Comparison of ENCODE assay signal across 27 cellular contexts in genomic region chr21:43886565-43886964, GRCh38.
"Had no signal": no experiment of that assay in that cellular context is flagged by ENCODE, and none has a peak within 500 bp of the region (broad histone marks: within the 10 kb centered on the region; RNA-seq: fewer than 3 reads in every experiment).

No MANE protein-coding gene starts in this region.

- H3K36me3 Mint-ChIP-seq: naive B cell had no signal

- H3K4me3 Mint-ChIP-seq: dendritic cell treated with granulocyte-macrophage colony-stimulating factor and Interleukin-4, amounts not matched to agents 40 ng/mL and 50 ng/mL, for 4 days; effector memory CD8-positive, alpha-beta T cell; endodermal cell; mesothelial cell of epicardium; naive B cell had no signal

- H3K36me3 ChIP-seq: colonic mucosa, gastrocnemius medialis had no signal

- DNase-seq: colonic mucosa; cortex of kidney; effector CD8-positive, alpha-beta T cell; effector memory CD8-positive, alpha-beta T cell; endodermal cell; erythroblast; esophagus squamous epithelium; foreskin fibroblast; foreskin melanocyte; gastrocnemius medialis; glutamatergic neuron; heart right ventricle; hippocampal formation; left cardiac atrium; left ventricle myocardium superior; lower lobe of right lung; mesenchymal stem cell; naive B cell had no signal

- ATAC-seq: effector memory CD8-positive, alpha-beta T cell; esophagus mucosa; gastrocnemius medialis; heart right ventricle; left cardiac atrium; left lung; left ventricle myocardium superior; lower lobe of right lung; mucosa of descending colon had no signal

- H3K27me3 Mint-ChIP-seq: dendritic cell treated with granulocyte-macrophage colony-stimulating factor and Interleukin-4, amounts not matched to agents 40 ng/mL and 50 ng/mL, for 4 days; effector memory CD8-positive, alpha-beta T cell; naive B cell had no signal

- H3K27ac Mint-ChIP-seq: dendritic cell treated with granulocyte-macrophage colony-stimulating factor and Interleukin-4, amounts not matched to agents 40 ng/mL and 50 ng/mL, for 4 days; endodermal cell; mesothelial cell of epicardium; naive B cell had no signal

- H3K27ac ChIP-seq: colonic mucosa, epithelial cell of prostate, esophagus squamous epithelium, gastrocnemius medialis, left lung, lower lobe of right lung had no signal

- H3K4me3 ChIP-seq: colonic mucosa, esophagus squamous epithelium, gastrocnemius medialis, heart right ventricle, left lung, lower lobe of right lung, mucosa of descending colon had no signal

- H3K9me3 ChIP-seq: colonic mucosa, esophagus squamous epithelium, gastrocnemius medialis, heart right ventricle, left lung, lower lobe of right lung, mucosa of descending colon had no signal

- FAIRE-seq: endometrium, islet of Langerhans, keratinocyte had no signal

- H3K9me3 Mint-ChIP-seq: dendritic cell treated with granulocyte-macrophage colony-stimulating factor and Interleukin-4, amounts not matched to agents 40 ng/mL and 50 ng/mL, for 4 days; effector memory CD8-positive, alpha-beta T cell; naive B cell had no signal
